In the genomic region with DNA sequence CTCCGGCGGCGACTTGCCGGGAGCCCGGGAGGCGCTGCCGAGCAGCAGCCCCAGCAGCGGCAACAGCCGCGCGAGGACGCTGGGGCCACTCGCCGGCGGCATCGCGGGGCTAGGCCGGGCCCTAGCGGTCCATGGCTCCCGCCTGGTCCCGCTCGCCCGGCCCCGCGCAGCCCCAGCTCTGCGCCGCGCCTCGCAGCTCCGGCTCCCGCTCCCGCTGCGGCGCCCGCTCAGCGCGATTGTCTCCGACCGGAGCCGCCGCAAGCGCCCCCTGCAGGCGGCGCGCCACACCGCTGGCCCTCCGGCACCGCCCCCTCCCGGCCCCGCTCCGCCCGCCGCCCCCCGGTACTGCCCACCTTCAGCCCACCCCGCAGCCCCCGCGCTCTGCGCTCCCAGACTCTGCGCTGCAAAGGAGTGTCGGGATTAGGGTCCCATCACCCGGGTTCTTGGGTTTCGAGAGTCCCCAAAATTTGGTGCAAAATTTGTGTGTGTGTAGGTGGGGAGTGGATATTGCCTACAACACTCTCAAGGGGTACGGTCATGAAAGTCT, we compare ENCODE assay signal across 8 cellular contexts. TPM values are rescaled to one million over a fixed set of nuclear protein-coding genes. Genes with fewer than 3 reads are reported as not detected.
DNase-seq lines count a peak whose midpoint lies in the region; FAIRE-seq and TF ChIP-seq lines count a peak whose summit lies in the region.

TSS of gene FAM171A2 (minus strand) at position 241 of the 547 bp plus-strand sequence. CDS start at position 102, 139 bp downstream.

- TF ChIP-seq CTCF in lower leg skin (IDR thresholded peaks at IDR 0.05), result no peak

- DNase-seq in CD1c-positive myeloid dendritic cell (ENCODE audit: extremely low spot score) (peak; percentile 81), H54 (ENCODE audit: insufficient read length, low spot score) (peak; percentile 86), NCI-H226 (peak; percentile 46), ecto neural progenitor cell (ENCODE audit: low spot score) (peak; percentile 93), lower leg skin (ENCODE audit: low spot score in 2 of 2) (no peak), pons (ENCODE audit: low spot score) (no peak)
- peak; percentile 24 to 41 for DNase-seq in activated CD4-positive, alpha-beta T cell treated with anti-CD3 and anti-CD28 coated beads, Interleukin-2, amount 50 U/mL, for 24 hours (ENCODE audit: low read depth in 1 of 2, low spot score in 1 of 2)
- DNase-seq in stimulated activated CD4-positive, alpha-beta T cell treated with anti-CD3 and anti-CD28 coated beads, TNF-alpha, amount 100 ng/mL, for 48 hours (ENCODE audit: low read depth in 3 of 3), result peak in 2 of 3 donors; percentile 50 to 64

- intact Hi-C loops in lower leg skin (cut with DNase I; ENCODE audit: low total_unique reads), result no loop called here

- TF ChIP-seq POLR2A in H54 (IDR thresholded peaks at IDR 0.05; ENCODE audit: low read depth, low read length) (peak; percentile 54; the same call in 1 of the 2 replicates), lower leg skin (IDR thresholded peaks at IDR 0.05) (no peak)

- peak within 1 kb of the TSS; percentile 37 for H3K4me3 ChIP-seq in lower leg skin (ENCODE audit: low read depth, poor library complexity, severe bottlenecking)

- no peak for FAIRE-seq in H54 (lab: Jason Lieb, UNC)

- WGBS in lower leg skin, 2 donors, result 0% methylated on average over 6 to 41 of the region's 63 CpGs

RNA-seq across cellular contexts. Expression of gene FAM171A2, which starts in this region (rescaled TPM):
- 1 to 10 TPM in 3 of 4 donors, under 1 TPM in 1; 0.95 to 2.8 (median 2.4) TPM for total RNA-seq in lower leg skin

Comparison
In these comparisons a context has a peak if more than half of its experiments do, and no peak if none do; other contexts are left out.
1. DNase-seq: peak in CD1c-positive myeloid dendritic cell (single experiment), H54 (single experiment), NCI-H226 (single experiment), activated CD4-positive, alpha-beta T cell treated with anti-CD3 and anti-CD28 coated beads, Interleukin-2, amount 50 U/mL, for 24 hours (2 of 2), ecto neural progenitor cell (single experiment) and stimulated activated CD4-positive, alpha-beta T cell treated with anti-CD3 and anti-CD28 coated beads, TNF-alpha, amount 100 ng/mL, for 48 hours (2 of 3); none in lower leg skin (0 of 2) and pons (single experiment).